12 cellular contexts compared by ENCODE assay signal in genomic region chr2:160227252-160227651, GRCh38. TPM values are rescaled to one million over a fixed set of nuclear protein-coding genes. Genes with fewer than 3 reads are reported as not detected.
DNase-seq lines count a peak whose midpoint lies in the region; ATAC-seq and TF ChIP-seq lines count a peak whose summit lies in the region.
"Had no signal": no experiment of that assay in that cellular context is flagged by ENCODE, and none has a peak within 500 bp of the region (broad histone marks: within the 10 kb centered on the region; RNA-seq: fewer than 3 reads in every experiment).

No MANE protein-coding gene starts in this region.

- no peaks in the 10 kb centered on the region for H3K27me3 ChIP-seq in gastrocnemius medialis
- H3K27me3 ChIP-seq: pancreas had no signal

- no peak overlapping the region for H3K4me3 Mint-ChIP-seq in natural killer cell treated with Interleukin-12 subunit alpha and Interleukin-12 subunit beta and Interleukin-15 and Interleukin-18, amount 100 ng/mL, for 72 hours

- H3K27ac ChIP-seq in gastrocnemius medialis: peak overlapping the region; percentile 83 to 93 (median 87)

- H3K4me1 Mint-ChIP-seq in natural killer cell treated with Interleukin-12 subunit alpha and Interleukin-12 subunit beta and Interleukin-15 and Interleukin-18, amount 100 ng/mL, for 72 hours (ENCODE audit: low read depth in 2 of 2): peaks cover 4 to 12% of the 10 kb centered on the region in 2 donors

- H3K36me3 ChIP-seq in gastrocnemius medialis: no peaks in the 10 kb centered on the region
- H3K36me3 ChIP-seq: pancreas had no signal

- TF ChIP-seq POLR2A in gastrocnemius medialis (IDR thresholded peaks at IDR 0.05): peak in 1 of 2 donors; percentile 30

- no peak for ATAC-seq in SK-N-SH treated with all-trans-retinoic acid at 6 μM for 48 hours
- ATAC-seq in gastrocnemius medialis: peak; percentile 89 to 93
- ATAC-seq in natural killer cell treated with Interleukin-12 subunit alpha and Interleukin-12 subunit beta and Interleukin-15 and Interleukin-18, amount 100 ng/mL, for 72 hours: no peak
- no peak for ATAC-seq in HG03571 (IDR thresholded peaks at IDR 0.05; ENCODE audit: unreplicated experiment)
- no peak for ATAC-seq in GM21529 (IDR thresholded peaks at IDR 0.05; ENCODE audit: unreplicated experiment)
- ATAC-seq in HG03135 (IDR thresholded peaks at IDR 0.05; ENCODE audit: unreplicated experiment): no peak

- no peaks in the 10 kb centered on the region for H3K9me3 ChIP-seq in gastrocnemius medialis
- H3K9me3 ChIP-seq: pancreas had no signal

- peaks cover 81 to 86% of the 10 kb centered on the region in 2 donors for H3K4me1 ChIP-seq in gastrocnemius medialis

- no peaks in the 10 kb centered on the region for H3K36me3 Mint-ChIP-seq in natural killer cell treated with Interleukin-12 subunit alpha and Interleukin-12 subunit beta and Interleukin-15 and Interleukin-18, amount 100 ng/mL, for 72 hours

- DNase-seq in ELF-1 (ENCODE audit: low read depth, low spot score) (peak; percentile 36), foreskin fibroblast (peak; percentile 89 to 92), gastrocnemius medialis (peak; percentile 72 to 89)
- no peak for DNase-seq in natural killer cell treated with Interleukin-12 subunit alpha and Interleukin-12 subunit beta and Interleukin-15 and Interleukin-18, amount 100 ng/mL, for 72 hours (ENCODE audit: low spot score)
- DNase-seq: C1 segment of cervical spinal cord, NCI-H2081 treated with DMSO at 0.1 percent for 48 hours, pancreas, T-helper 9 cell had no signal

- no peak overlapping the region for H3K27ac Mint-ChIP-seq in natural killer cell treated with Interleukin-12 subunit alpha and Interleukin-12 subunit beta and Interleukin-15 and Interleukin-18, amount 100 ng/mL, for 72 hours

- H3K9me3 Mint-ChIP-seq in natural killer cell treated with Interleukin-12 subunit alpha and Interleukin-12 subunit beta and Interleukin-15 and Interleukin-18, amount 100 ng/mL, for 72 hours: no peaks in the 10 kb centered on the region

- TF ChIP-seq CTCF in foreskin fibroblast (IDR thresholded peaks at IDR 0.05; ENCODE audit: low read depth, low read length) (no peak), gastrocnemius medialis (IDR thresholded peaks at IDR 0.05 in 4 of 5, conservative IDR thresholded peaks at IDR 0.05 in 1 of 5) (no peak)

- intact Hi-C loops in gastrocnemius medialis (cut with DNase I; ENCODE audit: low total_unique reads): no loop called here

- peaks cover 13 to 16% of the 10 kb centered on the region in 2 donors for H3K27me3 Mint-ChIP-seq in natural killer cell treated with Interleukin-12 subunit alpha and Interleukin-12 subunit beta and Interleukin-15 and Interleukin-18, amount 100 ng/mL, for 72 hours

- H3K4me3 ChIP-seq in foreskin fibroblast (ENCODE audit: low read depth in 1 of 2, low read length in 2 of 2) (no peak overlapping the region), gastrocnemius medialis (no peak overlapping the region)
- H3K4me3 ChIP-seq: pancreas had no signal

- in situ Hi-C loops in gastrocnemius medialis (cut with MboI; ENCODE audit: low sequenced_read_pairs in 4 of 4): no loop called here

TF ChIP-seq in SK-N-SH treated with all-trans-retinoic acid at 6 μM for 48 hours, 23 proteins besides CTCF, POLR2A, EP300 and RAD21:
- TF ChIP-seq CSDC2 (CRISPR knock-in tag; IDR thresholded peaks at IDR 0.05): 0 out of 2 replicates have a peak, but pooled peaks have one; percentile 24
- TF ChIP-seq CSRNP3 (CRISPR knock-in tag; IDR thresholded peaks at IDR 0.05): no peak

RNA-seq across cellular contexts. Expression of gene ITGB6, which starts 27.2 kb away (rescaled TPM):
- total RNA-seq in gastrocnemius medialis: 1 to 10 TPM in 2 of 4 donors, under 1 TPM in 2; 0.81 to 2.8 (median 1.0) TPM
- not detected for total RNA-seq in natural killer cell treated with Interleukin-12 subunit alpha and Interleukin-12 subunit beta and Interleukin-15 and Interleukin-18, amount 100 ng/mL, for 72 hours

Comparison
In these comparisons a context has a peak if more than half of its experiments do, and no peak if none do; other contexts are left out.
1. ATAC-seq: peak in gastrocnemius medialis (2 of 2); none in SK-N-SH treated with all-trans-retinoic acid at 6 μM for 48 hours (single experiment), natural killer cell treated with Interleukin-12 subunit alpha and Interleukin-12 subunit beta and Interleukin-15 and Interleukin-18, amount 100 ng/mL, for 72 hours (0 of 2), HG03571 (single experiment), GM21529 (single experiment) and HG03135 (single experiment).